12 cellular contexts compared by ENCODE assay signal in genomic region chr9:87276851-87277251, GRCh38.
A peak's percentile ranks its signal among the peaks of the same experiment; 100 is the strongest.
DNase-seq lines count a peak whose midpoint lies in the region; ATAC-seq and TF ChIP-seq lines count a peak whose summit lies in the region.
"Had no signal": no experiment of that assay in that cellular context is flagged by ENCODE, and none has a peak within 500 bp of the region (broad histone marks: within the 10 kb centered on the region; RNA-seq: fewer than 3 reads in every experiment).

No MANE protein-coding gene starts in this region.

- CTCF ChIA-PET in activated CD8-positive, alpha-beta memory T cell treated with anti-CD3 and anti-CD28 coated beads, Interleukin-2, amount 10 ng/mL, durations not matched to agents 7 days and 5 days (lab: Charles Lee): no interaction called here

- H3K4me3 ChIP-seq in fibroblast of pulmonary artery (replicated peaks; ENCODE audit: low read depth, low read length): no peak overlapping the region
- H3K4me3 ChIP-seq: A549 had no signal

- H3K27ac Mint-ChIP-seq in activated CD8-positive, alpha-beta memory T cell treated with anti-CD3 and anti-CD28 coated beads, Interleukin-2, amount 10 ng/mL, durations not matched to agents 7 days and 5 days: peak overlapping the region; percentile 81
- H3K27ac Mint-ChIP-seq in stimulated activated effector memory CD8-positive, alpha-beta T cell treated with anti-CD3 and anti-CD28 coated beads, Interleukin-12 subunit alpha, Interleukin-12 subunit beta, amount 100 ng/mL, for 72 hours: peak overlapping the region; percentile 29

- H3K4me3 Mint-ChIP-seq in activated CD8-positive, alpha-beta memory T cell treated with anti-CD3 and anti-CD28 coated beads, Interleukin-2, amount 10 ng/mL, durations not matched to agents 7 days and 5 days: peak overlapping the region; percentile 17
- H3K4me3 Mint-ChIP-seq in stimulated activated effector memory CD8-positive, alpha-beta T cell treated with anti-CD3 and anti-CD28 coated beads, Interleukin-12 subunit alpha, Interleukin-12 subunit beta, amount 100 ng/mL, for 72 hours: peak overlapping the region; percentile 50

- no peaks in the 10 kb centered on the region for H3K9me3 Mint-ChIP-seq in activated CD8-positive, alpha-beta memory T cell treated with anti-CD3 and anti-CD28 coated beads, Interleukin-2, amount 10 ng/mL, durations not matched to agents 7 days and 5 days (ENCODE audit: low read depth)
- no peaks in the 10 kb centered on the region for H3K9me3 Mint-ChIP-seq in stimulated activated effector memory CD8-positive, alpha-beta T cell treated with anti-CD3 and anti-CD28 coated beads, Interleukin-12 subunit alpha, Interleukin-12 subunit beta, amount 100 ng/mL, for 72 hours

- peaks cover 4% of the 10 kb centered on the region for H3K27me3 Mint-ChIP-seq in activated CD8-positive, alpha-beta memory T cell treated with anti-CD3 and anti-CD28 coated beads, Interleukin-2, amount 10 ng/mL, durations not matched to agents 7 days and 5 days

- DNase-seq in activated CD8-positive, alpha-beta memory T cell treated with anti-CD3 and anti-CD28 coated beads, Interleukin-2, amount 10 ng/mL, durations not matched to agents 7 days and 5 days: peak; percentile 40
- DNase-seq in activated CD8-positive, alpha-beta memory T cell treated with anti-CD3 and anti-CD28 coated beads, Interleukin-2, amount 50 U/mL, for 48 hours: no peak
- DNase-seq in fibroblast of pulmonary artery (ENCODE audit: low read depth) (peak; percentile 35), UCSD-AML1 (lab: John Stamatoyannopoulos, UW; ENCODE audit: unreplicated experiment) (no peak), SHP77 (lab: John Stamatoyannopoulos, UW) (no peak)
- peak in 1 of 2 donors; percentile 56 for DNase-seq in stimulated activated effector memory CD8-positive, alpha-beta T cell treated with anti-CD3 and anti-CD28 coated beads, Interleukin-12 subunit alpha, Interleukin-12 subunit beta, amount 100 ng/mL, for 72 hours (ENCODE audit: low spot score in 2 of 2)
- DNase-seq: activated naive CD4-positive, alpha-beta T cell treated with anti-CD3 and anti-CD28 coated beads, Interleukin-2, amount 50 U/mL, for 16 hours; GOT3; stimulated activated CD4-positive, alpha-beta T cell treated with anti-CD3 and anti-CD28 coated beads, Interleukin-12 subunit alpha, Interleukin-12 subunit beta, amount 100 ng/mL, for 4 hours had no signal

- no peaks in the 10 kb centered on the region for H3K36me3 Mint-ChIP-seq in activated CD8-positive, alpha-beta memory T cell treated with anti-CD3 and anti-CD28 coated beads, Interleukin-2, amount 10 ng/mL, durations not matched to agents 7 days and 5 days
- no peaks in the 10 kb centered on the region for H3K36me3 Mint-ChIP-seq in stimulated activated effector memory CD8-positive, alpha-beta T cell treated with anti-CD3 and anti-CD28 coated beads, Interleukin-12 subunit alpha, Interleukin-12 subunit beta, amount 100 ng/mL, for 72 hours

- no peak for TF ChIP-seq CTCF in fibroblast of pulmonary artery (IDR thresholded peaks at IDR 0.05; ENCODE audit: low read length, missing control alignments)

- peaks cover 19% of the 10 kb centered on the region for H3K4me1 Mint-ChIP-seq in activated CD8-positive, alpha-beta memory T cell treated with anti-CD3 and anti-CD28 coated beads, Interleukin-2, amount 10 ng/mL, durations not matched to agents 7 days and 5 days
- peaks cover 41% of the 10 kb centered on the region for H3K4me1 Mint-ChIP-seq in stimulated activated effector memory CD8-positive, alpha-beta T cell treated with anti-CD3 and anti-CD28 coated beads, Interleukin-12 subunit alpha, Interleukin-12 subunit beta, amount 100 ng/mL, for 72 hours

- peak; percentile 30 for ATAC-seq in activated CD8-positive, alpha-beta memory T cell treated with anti-CD3 and anti-CD28 coated beads, Interleukin-2, amount 10 ng/mL, durations not matched to agents 7 days and 5 days
- peak; percentile 65 for ATAC-seq in SK-N-SH treated with all-trans-retinoic acid at 6 μM for 48 hours
- ATAC-seq in stimulated activated effector memory CD8-positive, alpha-beta T cell treated with anti-CD3 and anti-CD28 coated beads, Interleukin-12 subunit alpha, Interleukin-12 subunit beta, amount 100 ng/mL, for 72 hours: peak; percentile 81
- no peak for ATAC-seq in HG03097 (IDR thresholded peaks at IDR 0.05; ENCODE audit: low FRiP score, unreplicated experiment)
- ATAC-seq: A549 had no signal

TF ChIP-seq in SK-N-SH treated with all-trans-retinoic acid at 6 μM for 48 hours, 23 proteins besides CTCF, POLR2A, EP300 and RAD21:
- no peak for TF ChIP-seq TCF4 (CRISPR knock-in tag; IDR thresholded peaks at IDR 0.05; ENCODE audit: borderline replicate concordance)
- no peak for TF ChIP-seq CSRNP3 (CRISPR knock-in tag; IDR thresholded peaks at IDR 0.05)
- TF ChIP-seq, protein P1, sequence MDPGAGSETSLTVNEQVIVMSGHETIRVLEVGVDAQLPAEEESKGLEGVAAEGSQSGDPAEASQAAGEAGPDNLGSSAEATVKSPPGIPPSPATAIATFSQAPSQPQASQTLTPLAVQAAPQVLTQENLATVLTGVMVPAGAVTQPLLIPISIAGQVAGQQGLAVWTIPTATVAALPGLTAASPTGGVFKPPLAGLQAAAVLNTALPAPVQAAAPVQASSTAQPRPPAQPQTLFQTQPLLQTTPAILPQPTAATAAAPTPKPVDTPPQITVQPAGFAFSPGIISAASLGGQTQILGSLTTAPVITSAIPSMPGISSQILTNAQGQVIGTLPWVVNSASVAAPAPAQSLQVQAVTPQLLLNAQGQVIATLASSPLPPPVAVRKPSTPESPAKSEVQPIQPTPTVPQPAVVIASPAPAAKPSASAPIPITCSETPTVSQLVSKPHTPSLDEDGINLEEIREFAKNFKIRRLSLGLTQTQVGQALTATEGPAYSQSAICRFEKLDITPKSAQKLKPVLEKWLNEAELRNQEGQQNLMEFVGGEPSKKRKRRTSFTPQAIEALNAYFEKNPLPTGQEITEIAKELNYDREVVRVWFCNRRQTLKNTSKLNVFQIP (CRISPR knock-in tag; IDR thresholded peaks at IDR 0.05; ENCODE audit: borderline replicate concordance, low read depth): no peak
- no peak for TF ChIP-seq PATZ1 (CRISPR knock-in tag; IDR thresholded peaks at IDR 0.05; ENCODE audit: borderline replicate concordance)
- TF ChIP-seq TOX (CRISPR knock-in tag; IDR thresholded peaks at IDR 0.05; ENCODE audit: borderline replicate concordance): no peak
- no peak for TF ChIP-seq SNAI2 (CRISPR knock-in tag; IDR thresholded peaks at IDR 0.05)
- no peak for TF ChIP-seq ZFP3 (CRISPR knock-in tag; IDR thresholded peaks at IDR 0.05)
- no peak for TF ChIP-seq ZC3H10 (CRISPR knock-in tag; IDR thresholded peaks at IDR 0.05)
- TF ChIP-seq ZFP30 (CRISPR knock-in tag; IDR thresholded peaks at IDR 0.05): no peak

Comparison
In these comparisons a context has a peak if more than half of its experiments do, and no peak if none do; other contexts are left out.
1. DNase-seq: peak in activated CD8-positive, alpha-beta memory T cell treated with anti-CD3 and anti-CD28 coated beads, Interleukin-2, amount 10 ng/mL, durations not matched to agents 7 days and 5 days (single experiment) and fibroblast of pulmonary artery (single experiment); none in activated CD8-positive, alpha-beta memory T cell treated with anti-CD3 and anti-CD28 coated beads, Interleukin-2, amount 50 U/mL, for 48 hours (single experiment), UCSD-AML1 (single experiment) and SHP77 (0 of 2).